Comparison of ENCODE assay signal across 8 cellular contexts in the genomic region with DNA sequence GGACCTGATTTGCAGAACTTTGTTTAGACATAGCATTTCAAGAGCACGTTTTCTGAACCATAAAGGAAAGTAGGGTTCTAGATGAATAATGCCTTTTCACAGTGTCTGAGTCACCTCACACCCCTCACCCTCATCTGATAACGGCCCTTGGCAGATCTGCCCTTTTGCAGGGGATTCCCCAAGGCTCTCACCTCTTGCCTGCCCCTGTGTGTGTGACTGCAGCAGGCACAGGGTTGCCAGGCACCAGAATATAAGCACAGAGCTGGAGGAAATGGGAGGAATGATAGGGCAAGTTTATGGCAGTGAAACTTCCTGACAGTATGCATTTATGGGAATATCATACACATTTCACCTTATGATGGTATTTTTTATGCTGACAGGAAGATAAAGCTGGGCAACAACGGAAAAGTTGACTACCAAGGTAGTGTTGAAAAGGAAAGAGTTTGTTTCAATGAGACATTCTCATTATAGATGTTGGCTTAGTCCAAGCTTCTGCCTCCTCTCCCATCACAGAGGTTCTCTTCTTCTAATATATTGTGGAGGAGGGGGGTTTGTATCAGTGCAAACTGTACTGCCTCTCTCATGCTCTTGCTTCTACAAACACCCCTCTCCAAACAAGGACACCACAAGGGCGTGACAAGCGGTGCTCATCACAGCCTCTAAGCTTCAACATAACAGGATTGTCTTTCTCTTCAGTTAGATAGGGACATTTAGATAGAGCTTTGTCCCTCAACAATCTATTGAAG.
DNase-seq lines count a peak whose midpoint lies in the region; ATAC-seq lines count a peak whose summit lies in the region.

No MANE protein-coding gene starts in this region.

- peak; percentile 76 for DNase-seq in effector CD4-positive, alpha-beta T cell
- DNase-seq in stimulated activated CD8-positive, alpha-beta memory T cell treated with anti-CD3 and anti-CD28 coated beads, Interleukin-15, amount 100 ng/mL, for 1 hour (ENCODE audit: low read depth), result peak; percentile 63
- DNase-seq in amniotic stem cell (lab: John Stamatoyannopoulos, UW), result no peak
- no peak for DNase-seq in NCI-H1436 (lab: John Stamatoyannopoulos, UW)
- no peak for DNase-seq in middle frontal gyrus (ENCODE audit: extremely low spot score, low spot score)

- ATAC-seq in HG02852 (IDR thresholded peaks at IDR 0.05; ENCODE audit: unreplicated experiment), result peak; percentile 52
- peak; percentile 96 to 97 for ATAC-seq in activated CD4-positive, CD25-positive, alpha-beta regulatory T cell treated with anti-CD3 and anti-CD28 coated beads, Interleukin-2, amount 50 U/mL, for 24 hours
- no peak for ATAC-seq in GM21526 (IDR thresholded peaks at IDR 0.05; ENCODE audit: low FRiP score, unreplicated experiment)

Comparison
In these comparisons a context has a peak if more than half of its experiments do, and no peak if none do; other contexts are left out.
1. DNase-seq: peak in effector CD4-positive, alpha-beta T cell (single experiment) and stimulated activated CD8-positive, alpha-beta memory T cell treated with anti-CD3 and anti-CD28 coated beads, Interleukin-15, amount 100 ng/mL, for 1 hour (single experiment); none in amniotic stem cell (single experiment), NCI-H1436 (single experiment) and middle frontal gyrus (single experiment).